In the genomic region with DNA sequence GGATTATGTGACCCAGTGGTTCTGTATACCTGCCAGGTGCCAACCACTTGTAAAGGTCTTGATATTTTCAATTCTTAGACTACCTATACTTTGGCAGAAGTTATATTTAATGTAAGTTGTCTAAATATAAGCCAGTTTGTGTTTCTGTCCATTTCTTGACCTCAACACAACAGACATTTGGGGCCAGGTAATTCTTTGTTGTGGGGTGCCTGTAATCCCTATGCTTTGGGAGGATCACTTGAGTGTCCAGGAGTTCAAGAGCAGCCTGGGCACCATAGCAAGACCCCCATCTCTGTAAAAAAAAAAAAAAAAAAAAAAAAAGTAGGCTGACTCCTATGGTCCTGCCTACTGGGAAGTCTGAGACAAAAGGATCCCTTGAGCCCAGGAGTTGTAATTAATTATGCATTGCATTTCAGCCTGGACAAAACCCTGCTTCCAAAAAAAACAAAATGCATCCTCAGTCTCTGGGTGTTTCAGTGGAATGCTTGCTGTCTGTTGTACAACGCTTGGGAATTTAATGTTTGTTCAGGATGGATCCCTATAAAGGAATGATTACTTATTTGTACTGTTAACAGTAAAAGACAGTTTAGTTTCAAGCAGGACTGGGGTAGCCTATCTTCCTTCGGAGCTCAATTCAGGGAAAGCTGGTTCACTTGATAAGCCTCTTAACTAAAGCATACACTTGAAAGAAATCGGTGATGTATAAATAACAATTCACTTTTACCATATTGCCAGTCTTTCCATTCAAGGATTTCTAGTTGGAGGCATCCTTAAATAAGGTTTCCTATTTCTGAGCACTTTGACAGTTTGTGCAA, we compare ENCODE assay signal across 1 cellular context.
TF ChIP-seq lines count a peak whose summit lies in the region.

No MANE protein-coding gene starts in this region.

TF ChIP-seq in IMR-90, 13 proteins besides CTCF, POLR2A, EP300 and RAD21:
- TF ChIP-seq MAFK (IDR thresholded peaks at IDR 0.05; ENCODE audit: low read depth, low read length) = no peak
- no peak for TF ChIP-seq ELK1 (IDR thresholded peaks at IDR 0.05; ENCODE audit: borderline replicate concordance, low read depth, low read length)
- no peak for TF ChIP-seq RCOR1 (IDR thresholded peaks at IDR 0.05; ENCODE audit: insufficient replicate concordance, low read length)
- TF ChIP-seq RFX5 (IDR thresholded peaks at IDR 0.05; ENCODE audit: low read depth, low read length) = no peak
- no peak for TF ChIP-seq CEBPB (IDR thresholded peaks at IDR 0.05; ENCODE audit: low read depth, low read length)
- no peak for TF ChIP-seq MAZ (IDR thresholded peaks at IDR 0.05; ENCODE audit: borderline replicate concordance, low read depth, low read length)
- TF ChIP-seq BHLHE40 (IDR thresholded peaks at IDR 0.05; ENCODE audit: low read depth, low read length) = no peak
- TF ChIP-seq NFE2L2 (IDR thresholded peaks at IDR 0.05; ENCODE audit: low read depth, low read length) = no peak
- no peak for TF ChIP-seq MXI1 (IDR thresholded peaks at IDR 0.05; ENCODE audit: borderline replicate concordance, low read depth, low read length)
- TF ChIP-seq, protein P1, sequence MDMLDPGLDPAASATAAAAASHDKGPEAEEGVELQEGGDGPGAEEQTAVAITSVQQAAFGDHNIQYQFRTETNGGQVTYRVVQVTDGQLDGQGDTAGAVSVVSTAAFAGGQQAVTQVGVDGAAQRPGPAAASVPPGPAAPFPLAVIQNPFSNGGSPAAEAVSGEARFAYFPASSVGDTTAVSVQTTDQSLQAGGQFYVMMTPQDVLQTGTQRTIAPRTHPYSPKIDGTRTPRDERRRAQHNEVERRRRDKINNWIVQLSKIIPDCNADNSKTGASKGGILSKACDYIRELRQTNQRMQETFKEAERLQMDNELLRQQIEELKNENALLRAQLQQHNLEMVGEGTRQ (IDR thresholded peaks at IDR 0.05; ENCODE audit: low read depth, low read length) = no peak
- TF ChIP-seq CHD1 (IDR thresholded peaks at IDR 0.05; ENCODE audit: low read depth, low read length) = no peak
- no peak for TF ChIP-seq SMC3 (IDR thresholded peaks at IDR 0.05; ENCODE audit: low read depth, low read length)
- no peak for TF ChIP-seq FOS (IDR thresholded peaks at IDR 0.05; ENCODE audit: low read depth, low read length)
